ENCODE assay signal across 30 cellular contexts in genomic region chr3:147389265-147390175, GRCh38. TPM values are rescaled to one million over a fixed set of nuclear protein-coding genes. Genes with fewer than 3 reads are reported as not detected.
DNase-seq lines count a peak whose midpoint lies in the region; ATAC-seq, FAIRE-seq and TF ChIP-seq lines count a peak whose summit lies in the region.
"Had no signal": no experiment of that assay in that cellular context is flagged by ENCODE, and none has a peak within 500 bp of the region (broad histone marks: within the 10 kb centered on the region; RNA-seq: fewer than 3 reads in every experiment).

No MANE protein-coding gene starts in this region.

- no peaks in the 10 kb centered on the region for H3K79me2 ChIP-seq in HepG2 (ENCODE audit: insufficient read depth, low read length)

- H3K9me3 Mint-ChIP-seq in type B pancreatic cell: no peaks in the 10 kb centered on the region
- H3K9me3 Mint-ChIP-seq: activated T-helper 2 cell treated with anti-CD3 and anti-CD28 coated beads, Interferon-gamma antibody, Interleukin-2, Interleukin-4, amounts not matched to agents 10 μg/mL and 5 μg/mL and 100 μg/mL, durations not matched to agents 14 hours and 24 hours and 36 hours had no signal

- H3K27me3 Mint-ChIP-seq in type B pancreatic cell: peaks cover 98% of the 10 kb centered on the region

- in situ Hi-C loops in HepG2 (cut with HindIII; ENCODE audit: extremely low pct_ligation_motif_present, low pct_unique_long_range_greater_than_20kb): no loop called here

- intact Hi-C loops in HepG2 (cut with micrococcal nuclease; ENCODE audit: unreplicated experiment): no loop called here
- intact Hi-C loops in right lobe of liver (cut with DNase I): no loop called here
- intact Hi-C loops in A673 (cut with micrococcal nuclease; ENCODE audit: unreplicated experiment): loop anchor here (10.0 kb wide), 1 partner anchor 975 kb away; no protein-coding TSS in a partner anchor

- H2AFZ ChIP-seq in HepG2 (ENCODE audit: low read length): no peak overlapping the region

- no peak overlapping the region for H3K4me3 ChIP-seq in HepG2 (replicated peaks in 1 of 3; ENCODE audit: insufficient read depth in 1 of 3, low read depth in 2 of 3, low read length in 3 of 3)
- H3K4me3 ChIP-seq in right lobe of liver: no peak overlapping the region
- no peak overlapping the region for H3K4me3 ChIP-seq in A673 (ENCODE audit: low read depth, low read length, poor library complexity, severe bottlenecking)
- H3K4me3 ChIP-seq: transverse colon had no signal

- TF ChIP-seq RAD21 in HepG2 (CRISPR knock-in tag; IDR thresholded peaks at IDR 0.05): no peak

- peak overlapping the region; percentile 87 for H3K27ac Mint-ChIP-seq in type B pancreatic cell
- H3K27ac Mint-ChIP-seq: activated naive CD8-positive, alpha-beta T cell treated with anti-CD3 and anti-CD28 coated beads, Interleukin-2, amount 50 U/mL, for 24 hours; activated T-helper 2 cell treated with anti-CD3 and anti-CD28 coated beads, Interferon-gamma antibody, Interleukin-2, Interleukin-4, amounts not matched to agents 10 μg/mL and 5 μg/mL and 100 μg/mL, durations not matched to agents 14 hours and 24 hours and 36 hours had no signal

- H3K36me3 Mint-ChIP-seq in type B pancreatic cell: peaks cover 7% of the 10 kb centered on the region

- peaks cover 44% of the 10 kb centered on the region for H3K4me1 Mint-ChIP-seq in type B pancreatic cell (ENCODE audit: unreplicated experiment)

- no peak overlapping the region for H3K9ac ChIP-seq in HepG2 (ENCODE audit: insufficient read depth, low read depth, low read length)

- FAIRE-seq in HepG2 (lab: Jason Lieb, UNC): no peak
- FAIRE-seq: GM12892 had no signal

- CTCF ChIA-PET in HepG2 (lab: Yijun Ruan, JAX; ENCODE audit: low intra/inter-chr PET ratio, low total read pairs) (no interaction called here), A673 (lab: Charles Lee) (no interaction called here)

- TF ChIP-seq CTCF in HepG2 (CRISPR knock-in tag; IDR thresholded peaks at IDR 0.05) (no peak), right lobe of liver (IDR thresholded peaks at IDR 0.05) (no peak), type B pancreatic cell (conservative IDR thresholded peaks at IDR 0.05) (no peak), A673 (conservative IDR thresholded peaks at IDR 0.05; ENCODE audit: low read depth, low read length) (no peak)

- H3K4me3 Mint-ChIP-seq in type B pancreatic cell: peak overlapping the region; percentile 78
- H3K4me3 Mint-ChIP-seq: activated naive CD8-positive, alpha-beta T cell treated with anti-CD3 and anti-CD28 coated beads, Interleukin-2, amount 50 U/mL, for 24 hours; stimulated activated naive CD8-positive, alpha-beta T cell treated with anti-CD3 and anti-CD28 coated beads, Interleukin-15, amount 100 ng/mL, for 72 hours; T-helper 1 cell treated with Interleukin-12 subunit alpha and Interleukin-12 subunit beta and Interleukin-4 antibody, amounts not matched to agents 30 μg/mL and 1 μg/mL, for 36 hours had no signal

- no peak for ATAC-seq in HepG2
- no peak for ATAC-seq in right lobe of liver
- ATAC-seq: activated naive CD8-positive, alpha-beta T cell treated with anti-CD3 and anti-CD28 coated beads, Interleukin-2, amount 50 U/mL, for 24 hours; left cardiac atrium; sciatic nerve; stimulated activated naive CD8-positive, alpha-beta T cell treated with anti-CD3 and anti-CD28 coated beads, Interleukin-15, amount 100 ng/mL, for 72 hours had no signal

- H3K27ac ChIP-seq in HepG2 (ENCODE audit: extremely low read length, insufficient read depth, low read length) (no peak overlapping the region), right lobe of liver (no peak overlapping the region), layer of hippocampus (ENCODE audit: low read depth, low read length) (peak overlapping the region; percentile 75), A673 (ENCODE audit: low read depth, low read length, poor library complexity, severe bottlenecking) (no peak overlapping the region)
- H3K27ac ChIP-seq: brain microvascular endothelial cell, C4-2B, epithelial cell of prostate, HL-60, RWPE1, transverse colon had no signal

- no peak for TF ChIP-seq EP300 in HepG2 (IDR thresholded peaks at IDR 0.05; ENCODE audit: low read depth in 2 of 2, low read length in 2 of 2)
- TF ChIP-seq EP300 in HepG2 (CRISPR knock-in tag; IDR thresholded peaks at IDR 0.05; ENCODE audit: borderline replicate concordance): no peak

- H3K36me3 ChIP-seq in HepG2 (replicated peaks in 1 of 2; ENCODE audit: control insufficient read depth in 1 of 2, insufficient read depth in 2 of 2, low read length in 2 of 2) (no peaks in the 10 kb centered on the region), right lobe of liver (no peaks in the 10 kb centered on the region), A673 (ENCODE audit: insufficient read depth, low read length, poor library complexity, severe bottlenecking) (no peaks in the 10 kb centered on the region)
- H3K36me3 ChIP-seq: brain microvascular endothelial cell, transverse colon had no signal

- no peaks in the 10 kb centered on the region for H3K9me3 ChIP-seq in HepG2 (ENCODE audit: low read length)
- H3K9me3 ChIP-seq in right lobe of liver: no peaks in the 10 kb centered on the region
- no peaks in the 10 kb centered on the region for H3K9me3 ChIP-seq in A673 (ENCODE audit: low read depth, low read length, poor library complexity, severe bottlenecking)
- H3K9me3 ChIP-seq: transverse colon had no signal

- H4K20me1 ChIP-seq in HepG2 (ENCODE audit: insufficient read depth, low read length): no peaks in the 10 kb centered on the region

- no peak for TF ChIP-seq POLR2A in HepG2 (IDR thresholded peaks at IDR 0.05; ENCODE audit: insufficient read depth in 1 of 2, low read depth in 2 of 2, low read length in 2 of 2)
- no peak for TF ChIP-seq POLR2A in right lobe of liver (IDR thresholded peaks at IDR 0.05)

- H3K4me2 ChIP-seq in HepG2 (ENCODE audit: low read depth, low read length): no peak overlapping the region

- H3K4me1 ChIP-seq in HepG2 (ENCODE audit: insufficient read depth, low read length): no peaks in the 10 kb centered on the region
- peaks cover 0 to 16% (median 0%) of the 10 kb centered on the region in 4 donors for H3K4me1 ChIP-seq in right lobe of liver
- H3K4me1 ChIP-seq in A673 (ENCODE audit: insufficient read depth, low read length, poor library complexity, severe bottlenecking): peaks cover 3% of the 10 kb centered on the region

- whole genome bisulfite sequencing in HepG2 (ENCODE audit: low lambda C conversion rate): 30% methylated on average over 19 of the region's 19 CpGs
- 10% methylated on average over 19 of the region's 19 CpGs for WGBS in right lobe of liver (ENCODE audit: insufficient coverage, low coverage, low lambda C conversion rate, missing lambda C conversion rate)

- H3K27me3 ChIP-seq in HepG2 (ENCODE audit: control insufficient read depth in 1 of 2, insufficient read depth in 2 of 2, low read length in 2 of 2) (peaks cover 0 to 40% of the 10 kb centered on the region in 2 experiments), right lobe of liver (peaks cover 12 to 45% of the 10 kb centered on the region in 2 donors), layer of hippocampus (ENCODE audit: control insufficient read depth, insufficient read depth, low read length) (peaks cover 6% of the 10 kb centered on the region), A673 (replicated peaks; ENCODE audit: insufficient read depth, low read depth, low read length, poor library complexity) (peaks cover 94% of the 10 kb centered on the region)
- H3K27me3 ChIP-seq: brain microvascular endothelial cell had no signal

- BruUV-seq in HepG2 (replicated peaks; lab: Mats Ljungman, UMichigan) (no TSS peak), A673 (replicated peaks; lab: Mats Ljungman, UMichigan) (no TSS peak)

- POLR2A ChIA-PET in HepG2 (lab: Yijun Ruan, JAX) (no interaction called here), A673 (lab: Charles Lee; ENCODE audit: low non-redundant PET) (no interaction called here)

- DNase-seq in HepG2 (ENCODE audit: low spot score): no peak
- DNase-seq in right lobe of liver: no peak
- DNase-seq in cerebellar cortex (ENCODE audit: low spot score): peak; percentile 71
- no peak for DNase-seq in type B pancreatic cell (ENCODE audit: extremely low spot score, unreplicated experiment)
- no peak for DNase-seq in A673 (ENCODE audit: low spot score)
- DNase-seq in hippocampal formation (lab: John Stamatoyannopoulos, UW): no peak
- no peak for DNase-seq in stimulated activated naive CD4-positive, alpha-beta T cell (lab: John Stamatoyannopoulos, UW)
- DNase-seq: activated CD4-positive, alpha-beta T cell treated with anti-CD3 and anti-CD28 coated beads for 4 hours; activated naive CD8-positive, alpha-beta T cell treated with anti-CD3 and anti-CD28 coated beads, Interleukin-2, amount 50 U/mL, for 24 hours; brain microvascular endothelial cell; Calu3; head of caudate nucleus; left cardiac atrium; mesenchymal stem cell; naive B cell; NCI-H1105 treated with DMSO at 0.1 percent for 48 hours; NCI-H2029; NCI-H2227 treated with DMSO at 0.1 percent for 48 hours; stimulated activated naive CD8-positive, alpha-beta T cell treated with anti-CD3 and anti-CD28 coated beads, Interleukin-15, amount 100 ng/mL, for 72 hours; transverse colon had no signal

RNA-seq across cellular contexts. Expression of gene ZIC4, which starts 16.8 kb away (rescaled TPM):
- total RNA-seq in HepG2 (2016; rRNA removed; fragmentation: Illumina TruSeq; extraction: Trizol) (not detected in 2 replicates), right lobe of liver (under 1 TPM in 3 of 6 experiments, not detected in 3; 0.04 to 0.28 (median 0.12) TPM), type B pancreatic cell (ENCODE audit: low replicate concordance) (40.2 TPM in 1 of 2 replicates, not detected in the other), A673 (2021) (0.39 and 0.47 TPM in 2 replicates)
- total RNA-seq in HepG2 (2016; cell fraction: cytosol; rRNA removed; fragmentation: Illumina TruSeq; extraction: Trizol; ENCODE audit: low read depth): not detected in 2 replicates
- total RNA-seq in HepG2 (2016; cell fraction: insoluble cytoplasmic fraction; rRNA removed; fragmentation: Illumina TruSeq; extraction: Trizol): not detected in 2 replicates
- not detected in 2 replicates for total RNA-seq in HepG2 (2016; cell fraction: membrane; rRNA removed; fragmentation: Illumina TruSeq; extraction: Trizol)
- not detected in 2 replicates for total RNA-seq in HepG2 (2016; cell fraction: nucleus; rRNA removed; fragmentation: Illumina TruSeq; extraction: Trizol)
- polyA plus RNA-seq in HepG2 (2011; rRNA removed): not detected in 2 replicates
- polyA plus RNA-seq in HepG2 (2011; cell fraction: cytosol; rRNA removed): not detected in 2 replicates
- not detected in 2 replicates for polyA plus RNA-seq in HepG2 (2011; cell fraction: nucleus; rRNA removed)
- polyA plus RNA-seq in HepG2 (2012): not detected in 2 replicates
- polyA plus RNA-seq in HepG2 (2016; cell fraction: cytosol; fragmentation: Illumina TruSeq; extraction: Trizol; ENCODE audit: low read depth): not detected in 2 replicates
- not detected in 2 replicates for polyA plus RNA-seq in HepG2 (2016; cell fraction: insoluble cytoplasmic fraction; fragmentation: Illumina TruSeq; extraction: Trizol; ENCODE audit: low read depth)
- polyA plus RNA-seq in HepG2 (2016; cell fraction: membrane; fragmentation: Illumina TruSeq; extraction: Trizol; ENCODE audit: low read depth): not detected in 2 replicates
- polyA plus RNA-seq in HepG2 (2016; cell fraction: nucleus; fragmentation: Illumina TruSeq; extraction: Trizol; ENCODE audit: insufficient read depth, low read depth): not detected in 2 replicates
- not detected in 2 replicates for polyA minus RNA-seq in HepG2 (2011; rRNA and poly(A)+ RNA removed; ENCODE audit: low replicate concordance)
- not detected in 2 replicates for polyA minus RNA-seq in HepG2 (2011; cell fraction: cytosol; rRNA and poly(A)+ RNA removed)
- not detected in 2 replicates for polyA minus RNA-seq in HepG2 (2011; cell fraction: nucleus; rRNA and poly(A)+ RNA removed)
- total RNA-seq: activated T-helper 2 cell treated with anti-CD3 and anti-CD28 coated beads, Interferon-gamma antibody, Interleukin-2, Interleukin-4, amounts not matched to agents 10 μg/mL and 5 μg/mL and 100 μg/mL, durations not matched to agents 14 hours and 24 hours and 36 hours; Calu3; dermis microvascular lymphatic vessel endothelial cell; left cardiac atrium; transverse colon had no signal

RNA-seq across cellular contexts. Expression of gene ZIC1, which starts 19.6 kb away (rescaled TPM):
- total RNA-seq in HepG2 (2016; rRNA removed; fragmentation: Illumina TruSeq; extraction: Trizol) (not detected in 2 replicates), right lobe of liver (10 to 100 TPM in 3 of 6 experiments, 1 to 10 TPM in 3; 1.1 to 14.6 (median 9.6) TPM), type B pancreatic cell (ENCODE audit: low replicate concordance) (184 TPM in 1 of 2 replicates, not detected in the other), A673 (2021) (1.4 and 4.2 TPM in 2 replicates)
- total RNA-seq in HepG2 (2016; cell fraction: cytosol; rRNA removed; fragmentation: Illumina TruSeq; extraction: Trizol; ENCODE audit: low read depth): not detected in 2 replicates
- not detected in 2 replicates for total RNA-seq in HepG2 (2016; cell fraction: insoluble cytoplasmic fraction; rRNA removed; fragmentation: Illumina TruSeq; extraction: Trizol)
- total RNA-seq in HepG2 (2016; cell fraction: membrane; rRNA removed; fragmentation: Illumina TruSeq; extraction: Trizol): not detected in 2 replicates
- total RNA-seq in HepG2 (2016; cell fraction: nucleus; rRNA removed; fragmentation: Illumina TruSeq; extraction: Trizol): not detected in 2 replicates
- not detected in 2 replicates for polyA plus RNA-seq in HepG2 (2011; rRNA removed)
- not detected in 2 replicates for polyA plus RNA-seq in HepG2 (2011; cell fraction: cytosol; rRNA removed)
- polyA plus RNA-seq in HepG2 (2011; cell fraction: nucleus; rRNA removed): not detected in 2 replicates
- polyA plus RNA-seq in HepG2 (2012): not detected in 2 replicates
- polyA plus RNA-seq in HepG2 (2016; cell fraction: cytosol; fragmentation: Illumina TruSeq; extraction: Trizol; ENCODE audit: low read depth): not detected in 2 replicates
- polyA plus RNA-seq in HepG2 (2016; cell fraction: insoluble cytoplasmic fraction; fragmentation: Illumina TruSeq; extraction: Trizol; ENCODE audit: low read depth): not detected in 2 replicates
- polyA plus RNA-seq in HepG2 (2016; cell fraction: membrane; fragmentation: Illumina TruSeq; extraction: Trizol; ENCODE audit: low read depth): not detected in 2 replicates
- not detected in 2 replicates for polyA plus RNA-seq in HepG2 (2016; cell fraction: nucleus; fragmentation: Illumina TruSeq; extraction: Trizol; ENCODE audit: insufficient read depth, low read depth)
- polyA minus RNA-seq in HepG2 (2011; rRNA and poly(A)+ RNA removed; ENCODE audit: low replicate concordance): not detected in 2 replicates
- polyA minus RNA-seq in HepG2 (2011; cell fraction: cytosol; rRNA and poly(A)+ RNA removed): not detected in 2 replicates
- polyA minus RNA-seq in HepG2 (2011; cell fraction: nucleus; rRNA and poly(A)+ RNA removed): not detected in 2 replicates
- total RNA-seq: activated T-helper 2 cell treated with anti-CD3 and anti-CD28 coated beads, Interferon-gamma antibody, Interleukin-2, Interleukin-4, amounts not matched to agents 10 μg/mL and 5 μg/mL and 100 μg/mL, durations not matched to agents 14 hours and 24 hours and 36 hours; Calu3; dermis microvascular lymphatic vessel endothelial cell; left cardiac atrium; transverse colon had no signal
